8 cellular contexts compared by ENCODE assay signal in the genomic region with DNA sequence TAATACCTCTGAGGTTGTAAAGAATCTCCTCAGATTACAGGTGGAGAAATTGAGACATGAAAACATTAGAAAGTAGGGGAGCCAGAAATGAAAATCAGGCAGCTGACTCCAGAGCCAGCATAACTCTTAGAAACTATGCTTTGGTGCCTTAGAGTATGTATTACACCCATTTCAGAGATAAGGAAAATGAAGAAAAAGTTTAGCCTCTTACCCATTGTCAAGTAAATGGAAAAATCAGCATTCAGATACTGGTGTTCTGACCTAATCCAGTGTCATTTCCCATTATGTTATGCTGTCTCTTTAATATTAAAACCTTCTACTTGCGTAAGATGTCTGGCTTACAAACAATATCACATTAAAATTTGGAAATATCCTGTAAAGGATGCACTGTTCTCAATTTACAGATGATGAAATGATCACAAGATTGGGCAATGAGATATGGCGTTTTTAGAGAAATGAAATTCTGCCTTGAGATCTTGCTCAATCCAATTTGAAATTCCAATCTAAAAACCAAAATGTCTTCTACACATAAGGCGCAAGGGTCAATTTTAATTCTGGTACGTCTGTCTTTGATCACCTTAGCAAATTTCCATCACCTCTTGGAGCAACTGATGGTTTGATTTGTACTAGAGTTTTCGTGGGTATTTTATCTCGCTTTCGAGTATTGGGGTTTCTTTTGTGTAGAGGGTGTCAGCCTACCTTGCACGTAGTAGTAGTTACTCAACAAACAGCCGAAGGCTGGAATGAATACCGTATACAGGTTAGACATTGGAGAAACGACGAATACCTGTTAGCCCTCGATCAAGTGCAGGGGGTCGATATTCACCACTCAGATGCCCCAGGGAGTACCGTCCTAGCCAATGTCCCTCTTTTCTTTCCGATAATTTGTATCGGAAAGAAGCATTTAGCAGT. TPM values are rescaled to one million over a fixed set of nuclear protein-coding genes. Genes with fewer than 3 reads are reported as not detected.
DNase-seq lines count a peak whose midpoint lies in the region; ATAC-seq, FAIRE-seq and TF ChIP-seq lines count a peak whose summit lies in the region.

No MANE protein-coding gene starts in this region.

- H3K4me1 ChIP-seq in heart left ventricle: peaks cover 0 to 72% (median 47%) of the 10 kb centered on the region in 12 donors
- H3K4me1 ChIP-seq in pancreas: peaks cover 8 to 33% (median 19%) of the 10 kb centered on the region in 3 donors

- H3K36me3 ChIP-seq in heart left ventricle: peaks cover 0 to 6% (median 0%) of the 10 kb centered on the region in 9 donors
- H3K36me3 ChIP-seq in pancreas: no peaks in the 10 kb centered on the region

- ATAC-seq in heart left ventricle (no peak), left cardiac atrium (no peak), pancreas (peak in 1 of 4 donors; percentile 4), GM18498 (IDR thresholded peaks at IDR 0.05; ENCODE audit: unreplicated experiment) (no peak)

- WGBS in heart left ventricle, 4 donors: 28 to 30% (median 30%) methylated on average over 17 of the region's 17 CpGs
- 12% methylated on average over 17 of the region's 17 CpGs for WGBS in pancreas, 2 donors

- no peak for FAIRE-seq in pancreas (lab: Jason Lieb, UNC)

- peak overlapping the region; percentile 97 to 100 (median 98) for H3K27ac ChIP-seq in heart left ventricle
- peak overlapping the region; percentile 99 to 100 (median 99) for H3K27ac ChIP-seq in pancreas

- H3K27ac Mint-ChIP-seq in T-helper 2 cell treated with Interferon-gamma antibody and Interleukin-4, amounts not matched to agents 5 μg/mL and 100 μg/mL, for 36 hours: peak overlapping the region; percentile 95

- H3K36me3 Mint-ChIP-seq in T-helper 2 cell treated with Interferon-gamma antibody and Interleukin-4, amounts not matched to agents 5 μg/mL and 100 μg/mL, for 36 hours (ENCODE audit: low read depth): peaks cover 34% of the 10 kb centered on the region

- H3K4me1 Mint-ChIP-seq in T-helper 2 cell treated with Interferon-gamma antibody and Interleukin-4, amounts not matched to agents 5 μg/mL and 100 μg/mL, for 36 hours (ENCODE audit: low read depth): peaks cover 55% of the 10 kb centered on the region

- peak overlapping the region; percentile 98 for H3K4me3 Mint-ChIP-seq in T-helper 2 cell treated with Interferon-gamma antibody and Interleukin-4, amounts not matched to agents 5 μg/mL and 100 μg/mL, for 36 hours

- intact Hi-C loops in heart left ventricle (cut with DNase I): loop anchor here in 2 of 10 donors (5.0 to 10.0 kb wide), 2 partner anchors 103 to 105 kb away; partner anchors contain the start of gene CMC1 (in 2 of the 2)
- intact Hi-C loops in left cardiac atrium (cut with DNase I): no loop called here
- intact Hi-C loops in pancreas (cut with DNase I): no loop called here

- no peak for TF ChIP-seq POLR2A in heart left ventricle (IDR thresholded peaks at IDR 0.05)

- H3K4me3 ChIP-seq in heart left ventricle (peak overlapping the region; percentile 59 to 89 (median 80)), pancreas (peak overlapping the region; percentile 58 to 77 (median 61))

- H3K27me3 ChIP-seq in heart left ventricle: no peaks in the 10 kb centered on the region
- no peaks in the 10 kb centered on the region for H3K27me3 ChIP-seq in pancreas

- peaks cover 5% of the 10 kb centered on the region for H3K9me3 Mint-ChIP-seq in T-helper 2 cell treated with Interferon-gamma antibody and Interleukin-4, amounts not matched to agents 5 μg/mL and 100 μg/mL, for 36 hours

- no peak for TF ChIP-seq CTCF in heart left ventricle (IDR thresholded peaks at IDR 0.05)
- TF ChIP-seq CTCF in pancreas (IDR thresholded peaks at IDR 0.05): no peak

- H3K27me3 Mint-ChIP-seq in T-helper 2 cell treated with Interferon-gamma antibody and Interleukin-4, amounts not matched to agents 5 μg/mL and 100 μg/mL, for 36 hours (ENCODE audit: low read depth): no peaks in the 10 kb centered on the region

- DNase-seq in heart left ventricle (no peak), left cardiac atrium (no peak), fibroblast of peridontal ligament (ENCODE audit: extremely low read depth) (peak; percentile 95), pancreas (peak in 1 of 6 donors; percentile 2), activated gamma-delta T cell (lab: John Stamatoyannopoulos, UW) (no peak), NCI-H774 (lab: John Stamatoyannopoulos, UW) (no peak)
- DNase-seq in T-helper 2 cell treated with Interferon-gamma antibody and Interleukin-4, amounts not matched to agents 5 μg/mL and 100 μg/mL, for 36 hours (ENCODE audit: low spot score): peak; percentile 8

- H3K9me3 ChIP-seq in heart left ventricle (peaks cover 0 to 16% (median 2%) of the 10 kb centered on the region in 12 donors), pancreas (peaks cover 0 to 4% (median 0%) of the 10 kb centered on the region in 4 donors)

RNA-seq across cellular contexts. Expression of gene ZCWPW2, which starts 0.9 kb away (rescaled TPM):
- total RNA-seq in heart left ventricle (1 to 10 TPM in 8 of 9 donors, under 1 TPM in 1; 0.94 to 4.9 (median 1.8) TPM), left cardiac atrium (1 to 10 TPM; 2.5 to 3.0 TPM), pancreas (1 to 10 TPM in 4 of 6 donors, under 1 TPM in 2; 0.70 to 1.5 (median 1.0) TPM)
- polyA plus RNA-seq in heart left ventricle (1 to 10 TPM in 1 of 2 donors, under 1 TPM in 1; 0.86 to 1.1 TPM), pancreas (1 to 10 TPM in 1 of 2 donors, under 1 TPM in 1; 0.84 to 1.5 TPM)

RNA-seq across cellular contexts. Expression of gene AZI2, which starts 1.0 kb away (rescaled TPM):
- 10 to 100 TPM; 21.4 to 48.1 (median 33.2) TPM for total RNA-seq in heart left ventricle
- 10 to 100 TPM; 14.3 to 37.7 TPM for polyA plus RNA-seq in heart left ventricle
- 10 to 100 TPM; 44.9 to 48.7 TPM for total RNA-seq in left cardiac atrium
- total RNA-seq in pancreas: 10 to 100 TPM; 26.6 to 35.9 (median 31.2) TPM
- polyA plus RNA-seq in pancreas: 10 to 100 TPM; 13.2 to 21.7 TPM

Comparison
In these comparisons a context has a peak if more than half of its experiments do, and no peak if none do; other contexts are left out.
1. DNase-seq: peak in T-helper 2 cell treated with Interferon-gamma antibody and Interleukin-4, amounts not matched to agents 5 μg/mL and 100 μg/mL, for 36 hours (single experiment) and fibroblast of peridontal ligament (single experiment); none in heart left ventricle (0 of 5), left cardiac atrium (single experiment), activated gamma-delta T cell (single experiment) and NCI-H774 (single experiment).